In the genomic region with DNA sequence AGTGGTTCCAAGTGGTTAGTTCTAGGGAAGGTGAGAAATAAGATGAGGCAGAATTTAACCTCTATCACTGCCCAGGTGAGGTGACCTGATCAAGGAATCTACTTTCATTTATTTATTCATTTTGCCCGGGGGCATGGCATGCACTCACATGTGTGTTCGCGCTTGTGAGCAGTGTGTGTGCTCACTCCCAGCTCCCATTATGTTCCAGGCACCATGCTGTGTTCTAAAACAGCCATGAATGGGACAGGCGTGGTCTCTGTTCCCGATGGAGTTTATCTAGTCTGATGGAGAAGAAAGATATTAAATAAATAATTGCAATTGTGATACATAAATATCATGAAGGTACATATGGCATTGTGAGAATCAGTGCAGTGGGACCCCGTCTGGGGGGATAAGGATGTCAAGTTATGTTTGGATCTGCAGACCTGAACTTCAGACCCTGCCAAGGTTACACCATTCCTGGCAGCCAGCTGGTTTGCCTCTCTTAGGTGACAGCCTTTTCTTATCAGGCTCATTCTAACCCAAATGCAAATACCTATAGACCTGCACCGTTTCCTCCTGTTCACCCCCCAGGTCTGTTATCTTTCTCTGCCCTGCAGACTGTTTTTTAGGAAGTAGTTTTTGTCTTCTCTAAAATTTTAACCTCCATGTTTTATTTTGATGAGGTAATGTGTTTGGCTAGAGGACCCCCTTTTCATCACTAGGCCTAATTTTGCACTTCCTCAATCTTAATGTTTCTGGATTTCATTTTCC, we compare ENCODE assay signal across 11 cellular contexts. TPM values are rescaled to one million over a fixed set of nuclear protein-coding genes. Genes with fewer than 3 reads are reported as not detected.
A peak's percentile ranks its signal among the peaks of the same experiment; 100 is the strongest.
DNase-seq lines count a peak whose midpoint lies in the region; ATAC-seq and TF ChIP-seq lines count a peak whose summit lies in the region.
"Had no signal": no experiment of that assay in that cellular context is flagged by ENCODE, and none has a peak within 500 bp of the region (broad histone marks: within the 10 kb centered on the region; RNA-seq: fewer than 3 reads in every experiment).

No MANE protein-coding gene starts in this region.

- CTCF ChIA-PET in A673 (lab: Charles Lee): no interaction called here
- CTCF ChIA-PET in CD8-positive, alpha-beta memory T cell (lab: Charles Lee): no interaction called here

- H3K4me1 ChIP-seq in A673 (ENCODE audit: insufficient read depth, low read length, poor library complexity, severe bottlenecking) (peaks cover 7% of the 10 kb centered on the region), upper lobe of left lung (peaks cover 13 to 18% (median 16%) of the 10 kb centered on the region in 4 donors)
- H3K4me1 ChIP-seq in CD8-positive, alpha-beta memory T cell (ENCODE audit: insufficient read depth, low read length): no peaks in the 10 kb centered on the region

- peaks cover 55 to 80% (median 75%) of the 10 kb centered on the region in 3 donors for H3K4me1 Mint-ChIP-seq in CD8-positive, alpha-beta memory T cell

- H3K9me3 ChIP-seq in A673 (ENCODE audit: low read depth, low read length, poor library complexity, severe bottlenecking) (no peaks in the 10 kb centered on the region), upper lobe of left lung (no peaks in the 10 kb centered on the region)
- no peaks in the 10 kb centered on the region for H3K9me3 ChIP-seq in CD8-positive, alpha-beta memory T cell (ENCODE audit: low read length)

- H3K27ac ChIP-seq in A673 (ENCODE audit: low read depth, low read length, poor library complexity, severe bottlenecking): no peak overlapping the region
- no peak overlapping the region for H3K27ac ChIP-seq in CD8-positive, alpha-beta memory T cell (ENCODE audit: low read depth, low read length)
- peak overlapping the region in 2 of 4 donors; percentile 11 to 30 for H3K27ac ChIP-seq in upper lobe of left lung
- H3K27ac ChIP-seq: epithelial cell of prostate had no signal

- peaks cover 0 to 54% (median 12%) of the 10 kb centered on the region in 3 donors for H3K36me3 Mint-ChIP-seq in CD8-positive, alpha-beta memory T cell

- TF ChIP-seq CTCF in A673 (conservative IDR thresholded peaks at IDR 0.05; ENCODE audit: low read depth, low read length): no peak
- TF ChIP-seq CTCF in omental fat pad (IDR thresholded peaks at IDR 0.05): no peak
- TF ChIP-seq CTCF in upper lobe of left lung (IDR thresholded peaks at IDR 0.05): no peak

- TF ChIP-seq EP300 in upper lobe of left lung (IDR thresholded peaks at IDR 0.05): no peak

- TF ChIP-seq POLR2A in upper lobe of left lung (IDR thresholded peaks at IDR 0.05): no peak

- BruUV-seq in A673 (replicated peaks; lab: Mats Ljungman, UMichigan): no TSS peak

- POLR2A ChIA-PET in A673 (lab: Charles Lee; ENCODE audit: low non-redundant PET): no interaction called here
- POLR2A ChIA-PET in CD8-positive, alpha-beta memory T cell (lab: Charles Lee): no interaction called here

- H3K4me3 ChIP-seq in A673 (ENCODE audit: low read depth, low read length, poor library complexity, severe bottlenecking) (no peak overlapping the region), upper lobe of left lung (no peak overlapping the region)
- no peak overlapping the region for H3K4me3 ChIP-seq in CD8-positive, alpha-beta memory T cell (ENCODE audit: low read length)

- H3K36me3 ChIP-seq in A673 (ENCODE audit: insufficient read depth, low read length, poor library complexity, severe bottlenecking) (peaks cover 31% of the 10 kb centered on the region), upper lobe of left lung (peaks cover under 1 to 24% (median 9%) of the 10 kb centered on the region in 4 donors)
- H3K36me3 ChIP-seq in CD8-positive, alpha-beta memory T cell (ENCODE audit: insufficient read depth, low read length): peaks cover 10% of the 10 kb centered on the region

- ATAC-seq in left colon (peak; percentile 42), omental fat pad (ENCODE audit: low FRiP score) (no peak), GM19328 (IDR thresholded peaks at IDR 0.05; ENCODE audit: unreplicated experiment) (no peak), upper lobe of left lung (ENCODE audit: low FRiP score in 2 of 2) (no peak)

- DNase-seq in A673 (ENCODE audit: low spot score): peak; percentile 22
- DNase-seq in CD8-positive, alpha-beta memory T cell: no peak
- DNase-seq in NOMO-1 treated with dmso at 0.1 percent for 144 hours (lab: John Stamatoyannopoulos, UW; ENCODE audit: unreplicated experiment): peak; percentile 18
- DNase-seq in left colon: no peak
- no peak for DNase-seq in omental fat pad (ENCODE audit: low spot score)
- DNase-seq in NCI-H2029 (lab: John Stamatoyannopoulos, UW): no peak
- no peak for DNase-seq in upper lobe of left lung
- DNase-seq: activated CD8-positive, alpha-beta memory T cell treated with anti-CD3 and anti-CD28 coated beads, Interleukin-2, amount 50 U/mL, for 48 hours; T-helper 2 cell had no signal

- H3K27me3 Mint-ChIP-seq in CD8-positive, alpha-beta memory T cell: no peaks in the 10 kb centered on the region

- no peak overlapping the region for H3K4me3 Mint-ChIP-seq in CD8-positive, alpha-beta memory T cell

- H3K9me3 Mint-ChIP-seq in CD8-positive, alpha-beta memory T cell: no peaks in the 10 kb centered on the region

- H3K27ac Mint-ChIP-seq in CD8-positive, alpha-beta memory T cell: peak overlapping the region in 7 of 8 donors; percentile 20 to 61 (median 54)

- H3K27me3 ChIP-seq in A673 (replicated peaks; ENCODE audit: insufficient read depth, low read depth, low read length, poor library complexity): no peaks in the 10 kb centered on the region
- H3K27me3 ChIP-seq in CD8-positive, alpha-beta memory T cell (ENCODE audit: insufficient read depth, low read length, poor library complexity, severe bottlenecking): no peaks in the 10 kb centered on the region
- no peaks in the 10 kb centered on the region for H3K27me3 ChIP-seq in upper lobe of left lung

- intact Hi-C loops in A673 (cut with micrococcal nuclease; ENCODE audit: unreplicated experiment): no loop called here
- intact Hi-C loops in left colon (cut with DNase I, micrococcal nuclease): no loop called here

- 76 to 77% methylated on average over 7 of the region's 7 CpGs for WGBS in upper lobe of left lung, 2 donors

RNA-seq across cellular contexts. Expression of gene CYB5B, which starts 11.7 kb away (rescaled TPM):
- 223 and 242 TPM in 2 replicates for total RNA-seq in A673 (2021)
- total RNA-seq in CD8-positive, alpha-beta memory T cell: 100 to 1,000 TPM; 152 to 153 TPM
- polyA plus RNA-seq in CD8-positive, alpha-beta memory T cell: 115 TPM
- 100 to 1,000 TPM; 153 to 186 TPM for total RNA-seq in left colon
- total RNA-seq in omental fat pad: 10 to 100 TPM; 32.0 to 41.8 (median 36.2) TPM
- total RNA-seq in upper lobe of left lung: 10 to 100 TPM; 25.2 to 93.1 (median 69.4) TPM

RNA-seq across cellular contexts. Expression of gene TERF2, which starts 50.3 kb away (rescaled TPM):
- total RNA-seq in A673 (2021): 42.8 and 46.1 TPM in 2 replicates
- total RNA-seq in CD8-positive, alpha-beta memory T cell: 10 to 100 TPM; 55.4 to 60.6 TPM
- polyA plus RNA-seq in CD8-positive, alpha-beta memory T cell: 29.5 TPM
- total RNA-seq in left colon: 10 to 100 TPM; 33.2 to 36.6 TPM
- total RNA-seq in omental fat pad: 10 to 100 TPM; 12.2 to 25.5 (median 17.0) TPM
- total RNA-seq in upper lobe of left lung: 100 to 1,000 TPM in 1 of 6 donors, 10 to 100 TPM in 5; 17.0 to 114 (median 22.6) TPM

Comparison
In these comparisons a context has a peak if more than half of its experiments do, and no peak if none do; other contexts are left out.
1. DNase-seq: peak in A673 (single experiment) and NOMO-1 treated with dmso at 0.1 percent for 144 hours (single experiment); none in CD8-positive, alpha-beta memory T cell (0 of 5), left colon (0 of 2), omental fat pad (single experiment), NCI-H2029 (single experiment) and upper lobe of left lung (0 of 2).